In genomic region chr7:137454169-137455166, GRCh38 we compare ENCODE assay signal across 8 cellular contexts.
DNase-seq lines count a peak whose midpoint lies in the region; ATAC-seq and TF ChIP-seq lines count a peak whose summit lies in the region.

No MANE protein-coding gene starts in this region.

- ATAC-seq in GM18511 (IDR thresholded peaks at IDR 0.05; ENCODE audit: unreplicated experiment) (peak; percentile 83), HG03159 (IDR thresholded peaks at IDR 0.05; ENCODE audit: unreplicated experiment) (peak; percentile 83), upper lobe of right lung (peak; percentile 72)

- peaks cover 64% of the 10 kb centered on the region for H3K27me3 Mint-ChIP-seq in MCF 10A (ENCODE audit: insufficient read depth, unreplicated experiment)

- no peaks in the 10 kb centered on the region for H3K9me3 ChIP-seq in upper lobe of right lung

- H3K27me3 ChIP-seq in upper lobe of right lung: no peaks in the 10 kb centered on the region

- no peaks in the 10 kb centered on the region for H3K4me1 Mint-ChIP-seq in MCF 10A (ENCODE audit: insufficient read depth, unreplicated experiment)

- H3K4me1 ChIP-seq in upper lobe of right lung: no peaks in the 10 kb centered on the region

- BruUV-seq in MCF 10A (replicated peaks; lab: Mats Ljungman, UMichigan): no TSS peak

- DNase-seq in AG04449 (ENCODE audit: low read depth, low spot score): no peak
- DNase-seq in NCI-H345 treated with DMSO at 0.1 percent for 48 hours (lab: John Stamatoyannopoulos, UW; ENCODE audit: unreplicated experiment): peak; percentile 48
- DNase-seq in MCF 10A (ENCODE audit: unreplicated experiment): peak; percentile 57
- DNase-seq in left kidney (ENCODE audit: low read depth, low spot score): peak; percentile 74
- DNase-seq in upper lobe of right lung: no peak
- DNase-seq in effector CD8-positive, alpha-beta T cell (lab: John Stamatoyannopoulos, UW): no peak

- peak; percentile 45 for TF ChIP-seq CTCF in AG04449 (IDR thresholded peaks at IDR 0.05; ENCODE audit: insufficient read depth, low read length, missing control alignments)
- TF ChIP-seq CTCF in MCF 10A (IDR thresholded peaks at IDR 0.05; ENCODE audit: unreplicated experiment): peak; percentile 48
- peak; percentile 72 for TF ChIP-seq CTCF in upper lobe of right lung (IDR thresholded peaks at IDR 0.05)

- H3K36me3 ChIP-seq in upper lobe of right lung: no peaks in the 10 kb centered on the region

- POLR2A ChIA-PET in AG04449 (lab: Yijun Ruan, JAX) (interaction anchor here (0.6 to 1.5 kb wide), 4 partner anchors 126 to 1845 kb away, joined by 3 read pairs; no protein-coding TSS in a partner anchor), MCF 10A (lab: Yijun Ruan, JAX) (no interaction called here)

- no peaks in the 10 kb centered on the region for H3K9me3 Mint-ChIP-seq in MCF 10A (ENCODE audit: unreplicated experiment)

- H3K4me3 ChIP-seq in AG04449 (ENCODE audit: low read depth, low read length): no peak overlapping the region
- no peak overlapping the region for H3K4me3 ChIP-seq in upper lobe of right lung

- CTCF ChIA-PET in AG04449 (lab: Yijun Ruan, JAX) (interaction anchor here (0.7 to 3.3 kb wide), 29 partner anchors 8 to 1047 kb away, joined by 3 to 31 read pairs (median 4); no protein-coding TSS in a partner anchor), MCF 10A (lab: Yijun Ruan, JAX) (interaction anchor here (0.6 to 1.8 kb wide), 29 partner anchors 9 to 1631 kb away, joined by 3 to 17 read pairs (median 4); no protein-coding TSS in a partner anchor)

- no peak overlapping the region for H3K4me3 Mint-ChIP-seq in MCF 10A (ENCODE audit: unreplicated experiment)

- intact Hi-C loops in MCF 10A (cut with micrococcal nuclease): loop anchor here (1.0 to 10.0 kb wide), 4 partner anchors 138 to 1048 kb away; no protein-coding TSS in a partner anchor
- intact Hi-C loops in upper lobe of right lung (cut with DNase I): no loop called here

- no peak overlapping the region for H3K27ac Mint-ChIP-seq in MCF 10A (ENCODE audit: low read depth, unreplicated experiment)

- no peaks in the 10 kb centered on the region for H3K36me3 Mint-ChIP-seq in MCF 10A (ENCODE audit: insufficient read depth, unreplicated experiment)

- H3K27ac ChIP-seq in upper lobe of right lung: no peak overlapping the region

Comparison
In these comparisons a context has a peak if more than half of its experiments do, and no peak if none do; other contexts are left out.
1. DNase-seq: peak in NCI-H345 treated with DMSO at 0.1 percent for 48 hours (single experiment), MCF 10A (single experiment) and left kidney (single experiment); none in AG04449 (single experiment), upper lobe of right lung (single experiment) and effector CD8-positive, alpha-beta T cell (single experiment).
2. Peak in every context shown above with its lines, with median percentiles within 50 percentile points of each other: CTCF ChIP-seq and ATAC-seq.